ENCODE assay signal across 8 cellular contexts in the genomic region with DNA sequence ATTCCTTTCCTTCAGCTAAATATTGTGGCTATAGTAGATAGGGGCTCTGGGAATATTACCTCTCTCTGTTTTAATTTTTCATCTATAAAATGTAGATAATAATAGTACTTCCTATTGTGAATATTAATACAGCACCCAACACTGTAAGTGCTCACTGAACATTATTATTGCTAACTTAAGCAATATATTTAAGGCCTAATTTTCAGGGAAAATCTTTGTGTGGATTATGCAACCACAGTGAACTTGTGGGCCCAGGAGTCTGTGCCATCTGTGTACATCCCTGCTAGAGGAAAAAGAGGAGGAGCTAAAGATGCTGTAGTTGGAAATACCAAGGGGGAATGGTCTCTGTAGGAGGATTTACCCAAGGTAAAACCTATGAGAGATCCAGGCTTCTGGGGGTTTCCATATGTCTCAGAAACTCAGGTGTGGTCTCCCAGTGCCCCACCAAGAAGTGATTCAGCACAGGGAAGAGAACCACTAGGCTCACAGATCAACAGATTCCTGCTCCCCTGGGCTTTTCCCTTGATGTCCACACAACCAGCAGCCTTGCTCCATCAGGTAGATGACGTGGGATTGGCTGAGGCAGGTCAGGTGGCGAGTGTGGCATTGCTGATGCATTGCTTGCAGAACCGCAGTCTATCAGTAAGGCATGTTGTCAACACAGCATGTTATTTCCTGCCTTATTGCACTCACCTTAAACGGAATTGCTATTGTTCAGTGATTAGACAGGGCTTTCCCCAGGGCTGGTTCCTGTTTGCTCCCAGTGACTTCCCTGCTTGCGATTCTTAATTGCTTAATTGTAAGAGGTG. TPM values are rescaled to one million over a fixed set of nuclear protein-coding genes. Genes with fewer than 3 reads are reported as not detected.
DNase-seq lines count a peak whose midpoint lies in the region; ATAC-seq, FAIRE-seq and TF ChIP-seq lines count a peak whose summit lies in the region.

No MANE protein-coding gene starts in this region.

- H3K36me3 Mint-ChIP-seq in activated CD4-positive, alpha-beta memory T cell treated with anti-CD3 and anti-CD28 coated beads for 36 hours = peaks cover 14% of the 10 kb centered on the region

- TF ChIP-seq POLR2A in esophagus muscularis mucosa (IDR thresholded peaks at IDR 0.05; ENCODE audit: low read depth) = no peak
- no peak for TF ChIP-seq POLR2A in H54 (IDR thresholded peaks at IDR 0.05; ENCODE audit: low read depth, low read length)

- peaks cover 41 to 52% (median 42%) of the 10 kb centered on the region in 4 donors for H3K4me1 ChIP-seq in esophagus muscularis mucosa

- no peaks in the 10 kb centered on the region for H3K36me3 ChIP-seq in esophagus muscularis mucosa

- CTCF ChIA-PET in activated CD4-positive, alpha-beta memory T cell treated with anti-CD3 and anti-CD28 coated beads for 36 hours (lab: Charles Lee) = interaction anchor here (6.4 kb wide), 1 partner anchor 12 kb away, joined by 69 read pairs; no protein-coding TSS in a partner anchor

- 85% methylated on average over 5 of the region's 5 CpGs for WGBS in esophagus muscularis mucosa

- H3K27me3 ChIP-seq in esophagus muscularis mucosa = no peaks in the 10 kb centered on the region

- TF ChIP-seq EP300 in esophagus muscularis mucosa (IDR thresholded peaks at IDR 0.05) = no peak

- no peak for TF ChIP-seq CTCF in GM12865 (IDR thresholded peaks at IDR 0.05; ENCODE audit: insufficient read depth, low read depth, low read length, missing control alignments)
- TF ChIP-seq CTCF in esophagus muscularis mucosa (IDR thresholded peaks at IDR 0.05) = no peak

- H3K4me3 Mint-ChIP-seq in activated CD4-positive, alpha-beta memory T cell treated with anti-CD3 and anti-CD28 coated beads for 36 hours = peak overlapping the region; percentile 64

- H3K27ac Mint-ChIP-seq in activated CD4-positive, alpha-beta memory T cell treated with anti-CD3 and anti-CD28 coated beads for 36 hours = peak overlapping the region; percentile 100

- no peak for ATAC-seq in GM21515 (IDR thresholded peaks at IDR 0.05; ENCODE audit: unreplicated experiment)

- POLR2A ChIA-PET in activated CD4-positive, alpha-beta memory T cell treated with anti-CD3 and anti-CD28 coated beads for 36 hours (lab: Charles Lee) = interaction anchor here (0.8 to 1.3 kb wide), 2 partner anchors 12 to 1177 kb away, joined by 4 read pairs; no protein-coding TSS in a partner anchor

- no peak for FAIRE-seq in H54 (lab: Jason Lieb, UNC)

- no peaks in the 10 kb centered on the region for H3K27me3 Mint-ChIP-seq in activated CD4-positive, alpha-beta memory T cell treated with anti-CD3 and anti-CD28 coated beads for 36 hours

- peak; percentile 83 for DNase-seq in GM12865 (ENCODE audit: low read depth)
- DNase-seq in Jurkat, Clone E6-1 (ENCODE audit: low read depth, low spot score) = peak; percentile 64
- DNase-seq in activated CD4-positive, alpha-beta memory T cell treated with anti-CD3 and anti-CD28 coated beads for 36 hours = peak; percentile 93
- no peak for DNase-seq in esophagus muscularis mucosa (ENCODE audit: extremely low spot score)
- DNase-seq in stimulated activated CD4-positive, alpha-beta T cell treated with anti-CD3 and anti-CD28 coated beads, Interleukin-2, amount 100 ng/mL, for 24 hours = peak; percentile 69 to 72
- DNase-seq in H54 (ENCODE audit: insufficient read length, low spot score) = no peak
- DNase-seq in mucosa of gallbladder (ENCODE audit: low spot score) = no peak

- H3K4me3 ChIP-seq in GM12865 (ENCODE audit: low read depth, low read length) = peak overlapping the region; percentile 74
- peak overlapping the region; percentile 89 for H3K4me3 ChIP-seq in Jurkat, Clone E6-1 (ENCODE audit: low read length)
- no peak overlapping the region for H3K4me3 ChIP-seq in esophagus muscularis mucosa

- intact Hi-C loops in activated CD4-positive, alpha-beta memory T cell treated with anti-CD3 and anti-CD28 coated beads for 36 hours (cut with micrococcal nuclease) = loop anchor here (1.0 to 10.0 kb wide), 9 partner anchors 55 to 1923 kb away; partner anchors contain the start of genes ADCY7, DNAJA2, ORC6 and TENT4B
- intact Hi-C loops in esophagus muscularis mucosa (cut with DNase I) = no loop called here

- H3K9me3 ChIP-seq in esophagus muscularis mucosa = no peaks in the 10 kb centered on the region

- H3K27ac ChIP-seq in esophagus muscularis mucosa (replicated peaks in 1 of 4) = peak overlapping the region; percentile 45 to 95 (median 94)

- H3K4me1 Mint-ChIP-seq in activated CD4-positive, alpha-beta memory T cell treated with anti-CD3 and anti-CD28 coated beads for 36 hours (ENCODE audit: low read depth) = peaks cover 39% of the 10 kb centered on the region

- no peaks in the 10 kb centered on the region for H3K9me3 Mint-ChIP-seq in activated CD4-positive, alpha-beta memory T cell treated with anti-CD3 and anti-CD28 coated beads for 36 hours

RNA-seq across cellular contexts. Expression of gene N4BP1, which starts 1.6 kb away (rescaled TPM):
- 24.7 TPM for polyA plus RNA-seq in Jurkat, Clone E6-1 (2012; ENCODE audit: insufficient read depth, insufficient read length)
- total RNA-seq in activated CD4-positive, alpha-beta memory T cell treated with anti-CD3 and anti-CD28 coated beads for 36 hours = 10 to 100 TPM; 50.8 to 56.8 TPM
- total RNA-seq in esophagus muscularis mucosa (10 to 100 TPM; 18.3 to 25.9 (median 20.0) TPM), mucosa of gallbladder (30.7 TPM)

Comparison
In these comparisons a context has a peak if more than half of its experiments do, and no peak if none do; other contexts are left out.
1. DNase-seq: peak in GM12865 (single experiment), Jurkat, Clone E6-1 (single experiment), activated CD4-positive, alpha-beta memory T cell treated with anti-CD3 and anti-CD28 coated beads for 36 hours (single experiment) and stimulated activated CD4-positive, alpha-beta T cell treated with anti-CD3 and anti-CD28 coated beads, Interleukin-2, amount 100 ng/mL, for 24 hours (2 of 2); none in esophagus muscularis mucosa (single experiment), H54 (single experiment) and mucosa of gallbladder (single experiment).
2. H3K4me3 ChIP-seq: peak in GM12865 (single experiment) and Jurkat, Clone E6-1 (single experiment); none in esophagus muscularis mucosa (0 of 4).